Comparison of ENCODE assay signal across 10 cellular contexts in the genomic region with DNA sequence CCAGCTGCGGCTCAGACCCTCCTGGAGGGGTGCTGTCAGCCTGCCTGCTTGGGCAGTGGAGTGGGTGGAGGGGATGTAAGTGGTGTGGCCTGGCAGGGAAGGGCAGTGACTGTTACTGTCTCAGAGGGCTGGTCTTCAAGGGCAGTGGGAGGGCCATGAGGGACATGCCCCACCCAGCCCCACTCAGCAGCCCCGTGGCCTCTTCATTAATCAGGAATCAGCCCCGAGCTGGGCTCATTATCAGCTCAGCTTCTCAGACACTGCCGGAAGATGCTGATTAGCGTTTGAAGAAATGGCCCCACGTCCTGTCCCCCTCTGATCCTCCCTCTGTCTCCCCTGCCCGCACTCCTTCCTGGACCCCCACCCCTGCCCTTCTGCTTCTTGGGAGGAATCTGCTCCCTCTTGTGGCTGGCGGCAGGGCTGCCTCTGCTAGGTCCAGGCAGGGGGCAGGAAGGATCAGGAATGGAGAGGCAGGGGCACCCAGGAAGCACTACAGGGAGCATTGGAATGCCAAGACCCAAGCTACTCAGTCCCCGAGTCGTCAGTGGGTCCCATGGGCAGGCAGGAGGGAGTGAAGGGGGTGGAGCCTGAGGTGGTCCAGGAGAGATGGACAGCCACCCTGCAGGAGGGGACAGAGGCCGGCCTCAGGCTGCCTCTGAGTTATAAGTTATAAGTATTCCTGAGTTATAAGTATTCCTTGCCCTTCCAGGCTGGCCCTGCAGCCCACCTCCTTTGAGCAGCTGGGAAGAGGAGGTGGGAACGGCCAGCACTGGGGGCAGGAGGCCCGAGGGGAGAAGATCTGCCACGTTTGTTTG. TPM values are rescaled to one million over a fixed set of nuclear protein-coding genes. Genes with fewer than 3 reads are reported as not detected.
DNase-seq lines count a peak whose midpoint lies in the region; ATAC-seq, FAIRE-seq and TF ChIP-seq lines count a peak whose summit lies in the region.
"Had no signal": no experiment of that assay in that cellular context is flagged by ENCODE, and none has a peak within 500 bp of the region (broad histone marks: within the 10 kb centered on the region; RNA-seq: fewer than 3 reads in every experiment).

No MANE protein-coding gene starts in this region.

- DNase-seq in BE2C (peak; percentile 84), H54 (ENCODE audit: insufficient read length, low spot score) (peak; percentile 98), RWPE1 (ENCODE audit: low spot score) (peak; percentile 42), fibroblast of lung (ENCODE audit: low read depth in 2 of 2) (peak; percentile 41 to 56), progenitor cell of endocrine pancreas (ENCODE audit: low spot score, unreplicated experiment) (no peak), NOMO-1 (lab: John Stamatoyannopoulos, UW; ENCODE audit: unreplicated experiment in 2 of 2) (no peak)
- DNase-seq: naive B cell had no signal

- TF ChIP-seq POLR2A in H54 (IDR thresholded peaks at IDR 0.05; ENCODE audit: low read depth, low read length), result peak; percentile 11; the same call in 1 of the 2 replicates

- H4K20me1 ChIP-seq in fibroblast of lung (ENCODE audit: control insufficient read depth, extremely low read depth, insufficient read depth, low read length), result no peaks in the 10 kb centered on the region

- H3K27me3 ChIP-seq in BE2C, result no peaks in the 10 kb centered on the region
- H3K27me3 ChIP-seq in fibroblast of lung (ENCODE audit: control insufficient read depth, insufficient read depth, low read length), result peaks cover 12% of the 10 kb centered on the region

- no peak for ATAC-seq in GM21367 (IDR thresholded peaks at IDR 0.05; ENCODE audit: unreplicated experiment)
- ATAC-seq in GM18909 (IDR thresholded peaks at IDR 0.05; ENCODE audit: poor library complexity, unreplicated experiment), result no peak

- H3K79me2 ChIP-seq in fibroblast of lung (ENCODE audit: control insufficient read depth, insufficient read depth, low read length), result no peaks in the 10 kb centered on the region

- peaks cover 63% of the 10 kb centered on the region for H3K4me1 ChIP-seq in BE2C
- peaks cover 14% of the 10 kb centered on the region for H3K4me1 ChIP-seq in fibroblast of lung (ENCODE audit: control insufficient read depth, extremely low read depth, insufficient read depth, low read length)

- H3K36me3 ChIP-seq in BE2C, result no peaks in the 10 kb centered on the region
- no peaks in the 10 kb centered on the region for H3K36me3 ChIP-seq in fibroblast of lung (ENCODE audit: control insufficient read depth, insufficient read depth, low read length)

- peak overlapping the region; percentile 27 for H3K4me2 ChIP-seq in fibroblast of lung (ENCODE audit: extremely low read depth, insufficient read depth, low read length)

- H3K4me3 Mint-ChIP-seq in progenitor cell of endocrine pancreas (ENCODE audit: low read depth), result peak overlapping the region; percentile 3

- peaks cover 49% of the 10 kb centered on the region for H3K4me1 Mint-ChIP-seq in progenitor cell of endocrine pancreas (ENCODE audit: low read depth)

- TF ChIP-seq CTCF in BE2C (IDR thresholded peaks at IDR 0.05; ENCODE audit: low read depth, low read length), result peak; percentile 82
- TF ChIP-seq CTCF in RWPE1 (conservative IDR thresholded peaks at IDR 0.05; ENCODE audit: low read depth), result no peak; the same call in 1 of the 2 replicates
- TF ChIP-seq CTCF in fibroblast of lung (conservative IDR thresholded peaks at IDR 0.05 in 1 of 2, IDR thresholded peaks at IDR 0.05 in 1 of 2; ENCODE audit: low read depth in 1 of 2, low read length in 2 of 2), result peak; percentile 64 to 81
- peak; percentile 70 for TF ChIP-seq CTCF in progenitor cell of endocrine pancreas (IDR thresholded peaks at IDR 0.05; ENCODE audit: unreplicated experiment)

- H2AFZ ChIP-seq in fibroblast of lung (ENCODE audit: low read length), result peak overlapping the region; percentile 39

- H3K36me3 Mint-ChIP-seq in progenitor cell of endocrine pancreas (ENCODE audit: insufficient read depth), result no peaks in the 10 kb centered on the region

- peaks cover 62% of the 10 kb centered on the region for H3K27me3 Mint-ChIP-seq in progenitor cell of endocrine pancreas

- no peak for FAIRE-seq in H54 (lab: Jason Lieb, UNC)

- H3K9me3 ChIP-seq in BE2C (no peaks in the 10 kb centered on the region), fibroblast of lung (ENCODE audit: control insufficient read depth, insufficient read depth, low read depth, low read length) (no peaks in the 10 kb centered on the region)

- CTCF ChIA-PET in RWPE1 (lab: Yijun Ruan, JAX), result interaction anchor here (1.0 to 3.8 kb wide), 4 partner anchors 9 to 85 kb away, joined by 3 to 10 read pairs (median 6); no protein-coding TSS in a partner anchor

- no peak overlapping the region for H3K9ac ChIP-seq in fibroblast of lung (ENCODE audit: insufficient read depth, low read length)

- H3K27ac ChIP-seq in RWPE1, result peak overlapping the region; percentile 50; the same call in 1 of the 2 replicates
- H3K27ac ChIP-seq in fibroblast of lung (ENCODE audit: insufficient read depth, low read length), result no peak overlapping the region

- POLR2A ChIA-PET in RWPE1 (lab: Yijun Ruan, JAX; ENCODE audit: low non-redundant PET), result no interaction called here

- peak overlapping the region; percentile 45 for H3K27ac Mint-ChIP-seq in progenitor cell of endocrine pancreas

- no peaks in the 10 kb centered on the region for H3K9me3 Mint-ChIP-seq in progenitor cell of endocrine pancreas (ENCODE audit: low read depth)
- H3K9me3 Mint-ChIP-seq: IgD-negative memory B cell, naive B cell had no signal

- H3K4me3 ChIP-seq in BE2C (ENCODE audit: low read depth, low read length), result peak overlapping the region; percentile 31
- H3K4me3 ChIP-seq in fibroblast of lung (replicated peaks in 1 of 4; ENCODE audit: control extremely low read depth in 1 of 4, insufficient read depth in 1 of 4, low read depth in 3 of 4, low read length in 4 of 4), result no peak overlapping the region

RNA-seq across cellular contexts. Expression of a gene that starts 7.0 kb away (rescaled TPM):
- polyA plus RNA-seq in BE2C (2012; ENCODE audit: insufficient read depth, insufficient read length, low read depth), result 116 TPM
- total RNA-seq in fibroblast of lung (under 0.01 and 0.33 TPM in 2 replicates), progenitor cell of endocrine pancreas (3.4 and 5.1 TPM in 2 replicates)
- not detected in 2 replicates for polyA plus RNA-seq in fibroblast of lung
- polyA plus RNA-seq in fibroblast of lung (2012), result not detected in 2 replicates
- polyA minus RNA-seq in fibroblast of lung (ENCODE audit: low replicate concordance), result not detected in 2 replicates
- polyA plus RNA-seq: IgD-negative memory B cell had no signal

RNA-seq across cellular contexts. Expression of a gene that starts 22.3 kb away (rescaled TPM):
- 304 TPM for polyA plus RNA-seq in BE2C (2012; ENCODE audit: insufficient read depth, insufficient read length, low read depth)
- total RNA-seq in fibroblast of lung, result 46.0 and 58.8 TPM in 2 replicates
- polyA plus RNA-seq in fibroblast of lung, result 23.9 and 35.8 TPM in 2 replicates
- 54.1 and 68.7 TPM in 2 replicates for polyA plus RNA-seq in fibroblast of lung (2012)
- 20.2 and 29.3 TPM in 2 replicates for polyA minus RNA-seq in fibroblast of lung (ENCODE audit: low replicate concordance)
- 49.1 and 51.1 TPM in 2 replicates for total RNA-seq in progenitor cell of endocrine pancreas

RNA-seq across cellular contexts. Expression of a gene that starts 22.6 kb away (rescaled TPM):
- 110 TPM for polyA plus RNA-seq in BE2C (2012; ENCODE audit: insufficient read depth, insufficient read length, low read depth)
- total RNA-seq in fibroblast of lung, result 0.77 and 0.99 TPM in 2 replicates
- 0.49 and 0.70 TPM in 2 replicates for polyA plus RNA-seq in fibroblast of lung
- polyA plus RNA-seq in fibroblast of lung (2012), result 0.80 and 1.1 TPM in 2 replicates
- 0.63 and 0.85 TPM in 2 replicates for polyA minus RNA-seq in fibroblast of lung (ENCODE audit: low replicate concordance)
- total RNA-seq in progenitor cell of endocrine pancreas, result 8.2 and 9.7 TPM in 2 replicates

RNA-seq across cellular contexts. Expression of a gene that starts 22.6 kb away (rescaled TPM):
- polyA plus RNA-seq in BE2C (2012; ENCODE audit: insufficient read depth, insufficient read length, low read depth), result 93.8 TPM
- 36.5 and 38.3 TPM in 2 replicates for total RNA-seq in fibroblast of lung
- 59.7 and 72.4 TPM in 2 replicates for polyA plus RNA-seq in fibroblast of lung
- 45.6 and 52.3 TPM in 2 replicates for polyA plus RNA-seq in fibroblast of lung (2012)
- 155 and 160 TPM in 2 replicates for polyA minus RNA-seq in fibroblast of lung (ENCODE audit: low replicate concordance)
- total RNA-seq in progenitor cell of endocrine pancreas, result 35.8 and 37.4 TPM in 2 replicates

RNA-seq across cellular contexts. Expression of a gene that starts 50.1 kb away (rescaled TPM):
- polyA plus RNA-seq in BE2C (2012; ENCODE audit: insufficient read depth, insufficient read length, low read depth), result 340 TPM
- total RNA-seq in fibroblast of lung (28.7 and 34.4 TPM in 2 replicates), progenitor cell of endocrine pancreas (197 and 198 TPM in 2 replicates)
- 15.2 and 24.7 TPM in 2 replicates for polyA plus RNA-seq in fibroblast of lung
- polyA plus RNA-seq in fibroblast of lung (2012), result 22.6 and 32.7 TPM in 2 replicates
- polyA minus RNA-seq in fibroblast of lung (ENCODE audit: low replicate concordance), result 41.1 and 60.3 TPM in 2 replicates
- polyA plus RNA-seq: IgD-negative memory B cell had no signal

Comparison
In these comparisons a context has a peak if more than half of its experiments do, and no peak if none do; other contexts are left out.
1. DNase-seq: peak in BE2C (single experiment), H54 (single experiment), RWPE1 (single experiment) and fibroblast of lung (2 of 2); none in progenitor cell of endocrine pancreas (single experiment) and NOMO-1 (0 of 2).